Comparison of ENCODE assay signal across 22 cellular contexts in genomic region chr4:37884855-37885487, GRCh38. TPM values are rescaled to one million over a fixed set of nuclear protein-coding genes. Genes with fewer than 3 reads are reported as not detected.
A peak's percentile ranks its signal among the peaks of the same experiment; 100 is the strongest.
DNase-seq lines count a peak whose midpoint lies in the region; ATAC-seq, FAIRE-seq and TF ChIP-seq lines count a peak whose summit lies in the region.
"Had no signal": no experiment of that assay in that cellular context is flagged by ENCODE, and none has a peak within 500 bp of the region (broad histone marks: within the 10 kb centered on the region; RNA-seq: fewer than 3 reads in every experiment).

No MANE protein-coding gene starts in this region.

- no peak overlapping the region for H2AFZ ChIP-seq in K562 (ENCODE audit: low read depth, low read length)
- H2AFZ ChIP-seq: hepatocyte had no signal

- H3K4me1 Mint-ChIP-seq in activated CD4-positive, alpha-beta T cell treated with anti-CD3 and anti-CD28 coated beads for 36 hours, result peaks cover 5% of the 10 kb centered on the region

- no peak for DNase-seq in activated CD4-positive, alpha-beta T cell treated with anti-CD3 and anti-CD28 coated beads for 36 hours
- DNase-seq in activated CD4-positive, alpha-beta T cell treated with anti-CD3 and anti-CD28 coated beads for 48 hours, result no peak
- DNase-seq in K562 (ENCODE audit: extremely low read depth in 1 of 4, low spot score in 3 of 4) (no peak), right cardiac atrium (no peak), thoracic aorta (ENCODE audit: low spot score) (no peak), breast epithelium (ENCODE audit: low spot score in 2 of 2) (no peak), adrenal gland (no peak), NCI-H1048 (lab: John Stamatoyannopoulos, UW) (no peak)
- DNase-seq: activated CD4-positive, CD25-positive, alpha-beta regulatory T cell; dermis blood vessel endothelial cell; DMS79; H9; lower lobe of right lung; NCI-H1417; occipital lobe had no signal

- FAIRE-seq in K562 (lab: Jason Lieb, UNC), result no peak
- FAIRE-seq: HTR-8/SVneo had no signal

- no peaks in the 10 kb centered on the region for H3K9me3 ChIP-seq in K562 (replicated peaks; ENCODE audit: control insufficient read depth, insufficient read depth, low read depth, low read length)
- H3K9me3 ChIP-seq in right cardiac atrium (ENCODE audit: control insufficient read depth, low read length), result no peaks in the 10 kb centered on the region
- no peaks in the 10 kb centered on the region for H3K9me3 ChIP-seq in thoracic aorta
- no peaks in the 10 kb centered on the region for H3K9me3 ChIP-seq in breast epithelium
- no peaks in the 10 kb centered on the region for H3K9me3 ChIP-seq in adrenal gland (replicated peaks in 1 of 3)
- H3K9me3 ChIP-seq: lower lobe of right lung had no signal

- H3K4me3 ChIP-seq in K562, result no peak overlapping the region
- H3K4me3 ChIP-seq in right cardiac atrium (ENCODE audit: low read length), result no peak overlapping the region
- peak overlapping the region; percentile 50 for H3K4me3 ChIP-seq in thoracic aorta
- no peak overlapping the region for H3K4me3 ChIP-seq in breast epithelium
- H3K4me3 ChIP-seq in adrenal gland, result no peak overlapping the region
- H3K4me3 ChIP-seq: hepatocyte, lower lobe of right lung, SK-N-MC had no signal

- TF ChIP-seq CTCF in K562 (IDR thresholded peaks at IDR 0.05 in 2 of 3, conservative IDR thresholded peaks at IDR 0.05 in 1 of 3; ENCODE audit: insufficient read depth in 2 of 3, low read depth in 1 of 3, low read length in 3 of 3), result no peak
- TF ChIP-seq CTCF in thoracic aorta (IDR thresholded peaks at IDR 0.05), result peak; percentile 16
- no peak for TF ChIP-seq CTCF in breast epithelium (IDR thresholded peaks at IDR 0.05)
- TF ChIP-seq CTCF in adrenal gland (IDR thresholded peaks at IDR 0.05), result no peak

- H3K27me3 ChIP-seq in K562 (ENCODE audit: control insufficient read depth in 2 of 2, insufficient read depth in 2 of 2, low read length in 2 of 2), result peaks cover 2 to 12% of the 10 kb centered on the region in 2 experiments; a peak in 2 of 5 replicates
- H3K27me3 ChIP-seq in right cardiac atrium (ENCODE audit: control insufficient read depth, insufficient read depth), result no peaks in the 10 kb centered on the region
- H3K27me3 ChIP-seq in thoracic aorta (replicated peaks; ENCODE audit: insufficient read depth), result no peaks in the 10 kb centered on the region
- no peaks in the 10 kb centered on the region for H3K27me3 ChIP-seq in breast epithelium
- no peaks in the 10 kb centered on the region for H3K27me3 ChIP-seq in adrenal gland
- H3K27me3 ChIP-seq: brain microvascular endothelial cell had no signal

- CTCF ChIA-PET in activated CD4-positive, alpha-beta T cell treated with anti-CD3 and anti-CD28 coated beads for 36 hours (lab: Charles Lee), result interaction anchor here (0.6 to 0.9 kb wide), 2 partner anchors 14 to 75 kb away, joined by 3 read pairs; no protein-coding TSS in a partner anchor
- CTCF ChIA-PET in K562 (lab: Yijun Ruan, JAX; ENCODE audit: low intra/inter-chr PET ratio), result no interaction called here

- intact Hi-C loops in activated CD4-positive, alpha-beta T cell treated with anti-CD3 and anti-CD28 coated beads for 36 hours (cut with DNase I, micrococcal nuclease), result no loop called here
- intact Hi-C loops in K562 (cut with micrococcal nuclease), result no loop called here
- intact Hi-C loops in right cardiac atrium (cut with DNase I), result loop anchor here in 1 of 4 donors (10.0 kb wide), 1 partner anchor 60 kb away; the partner anchor contains the start of gene PGM2
- intact Hi-C loops in breast epithelium (cut with DNase I; ENCODE audit: low total_unique reads), result no loop called here
- intact Hi-C loops in adrenal gland (cut with DNase I), result no loop called here

- H3K79me2 ChIP-seq in K562 (ENCODE audit: control insufficient read depth, insufficient read depth, low read length), result no peaks in the 10 kb centered on the region
- H3K79me2 ChIP-seq: hepatocyte had no signal

- in situ Hi-C loops in K562 (cut with MboI), result no loop called here

- TF ChIP-seq POLR2A in K562 (conservative IDR thresholded peaks at IDR 0.05), result no peak
- TF ChIP-seq POLR2A in breast epithelium (IDR thresholded peaks at IDR 0.05), result no peak
- TF ChIP-seq POLR2A in adrenal gland (IDR thresholded peaks at IDR 0.05), result no peak

- WGBS in K562 (ENCODE audit: insufficient coverage, low coverage, missing lambda C conversion rate), result 8% methylated on average over 3 of the region's 3 CpGs
- 68% methylated on average over 3 of the region's 3 CpGs for WGBS in right cardiac atrium
- 60 to 73% (median 71%) methylated on average over 3 of the region's 3 CpGs for WGBS in adrenal gland, 4 donors

- no peak for TF ChIP-seq RAD21 in K562 (CRISPR knock-in tag; conservative IDR thresholded peaks at IDR 0.05 in 1 of 2, IDR thresholded peaks at IDR 0.05 in 1 of 2)

- no peaks in the 10 kb centered on the region for H3K9me1 ChIP-seq in K562 (ENCODE audit: control insufficient read depth, insufficient read depth, low read length)

- no peak for TF ChIP-seq EP300 in K562 (IDR thresholded peaks at IDR 0.05; ENCODE audit: low read length)

- H3K27me3 Mint-ChIP-seq in activated CD4-positive, alpha-beta T cell treated with anti-CD3 and anti-CD28 coated beads for 36 hours, result peaks cover 8% of the 10 kb centered on the region

- H3K36me3 ChIP-seq in K562 (ENCODE audit: control insufficient read depth, insufficient read depth, low read length) (no peaks in the 10 kb centered on the region), thoracic aorta (no peaks in the 10 kb centered on the region), breast epithelium (no peaks in the 10 kb centered on the region), adrenal gland (replicated peaks in 1 of 2) (no peaks in the 10 kb centered on the region)
- H3K36me3 ChIP-seq: brain microvascular endothelial cell, lower lobe of right lung had no signal

- H3K27ac Mint-ChIP-seq in activated CD4-positive, alpha-beta T cell treated with anti-CD3 and anti-CD28 coated beads for 36 hours, result no peak overlapping the region
- H3K27ac Mint-ChIP-seq: activated naive CD8-positive, alpha-beta T cell; H9; stimulated activated naive CD8-positive, alpha-beta T cell treated with anti-CD3 and anti-CD28 coated beads, Interleukin-15, Interleukin-2, amounts not matched to agents 100 ng/mL and 50 ng/mL, for 24 hours had no signal

- H3K9me3 Mint-ChIP-seq in activated CD4-positive, alpha-beta T cell treated with anti-CD3 and anti-CD28 coated beads for 36 hours (ENCODE audit: low read depth), result no peaks in the 10 kb centered on the region
- H3K9me3 Mint-ChIP-seq: H9; stimulated activated naive CD8-positive, alpha-beta T cell treated with anti-CD3 and anti-CD28 coated beads, Interleukin-15, Interleukin-2, amounts not matched to agents 100 ng/mL and 50 ng/mL, for 24 hours had no signal

- no peak overlapping the region for H3K4me3 Mint-ChIP-seq in activated CD4-positive, alpha-beta T cell treated with anti-CD3 and anti-CD28 coated beads for 36 hours
- H3K4me3 Mint-ChIP-seq: activated naive CD8-positive, alpha-beta T cell; H9; stimulated activated naive CD8-positive, alpha-beta T cell treated with anti-CD3 and anti-CD28 coated beads, Interleukin-15, Interleukin-2, amounts not matched to agents 100 ng/mL and 50 ng/mL, for 24 hours had no signal

- H3K36me3 Mint-ChIP-seq in activated CD4-positive, alpha-beta T cell treated with anti-CD3 and anti-CD28 coated beads for 36 hours (ENCODE audit: low read depth), result no peaks in the 10 kb centered on the region
- H3K36me3 Mint-ChIP-seq: activated naive CD8-positive, alpha-beta T cell had no signal

- H3K9ac ChIP-seq in K562 (ENCODE audit: insufficient read depth in 1 of 2, low read depth in 2 of 2, low read length in 2 of 2), result no peak overlapping the region

- H3K4me2 ChIP-seq in K562 (ENCODE audit: insufficient read depth, low read length), result no peak overlapping the region
- H3K4me2 ChIP-seq: hepatocyte had no signal

- peak; percentile 36 for ATAC-seq in activated CD4-positive, alpha-beta T cell treated with anti-CD3 and anti-CD28 coated beads for 36 hours
- ATAC-seq in K562 (no peak), right cardiac atrium (peak; percentile 62 to 72), thoracic aorta (ENCODE audit: insufficient number of reproducible peaks, low FRiP score, low read depth) (peak; percentile 26)
- ATAC-seq: Panc1 had no signal

- no TSS peak for BruUV-seq in K562 (replicated peaks; lab: Mats Ljungman, UMichigan)

- POLR2A ChIA-PET in activated CD4-positive, alpha-beta T cell treated with anti-CD3 and anti-CD28 coated beads for 36 hours (lab: Charles Lee), result no interaction called here
- POLR2A ChIA-PET in K562 (lab: Yijun Ruan, JAX), result no interaction called here

- peaks cover 0 to 2% of the 10 kb centered on the region in 2 experiments; a peak in 3 of 5 replicates for H3K4me1 ChIP-seq in K562 (replicated peaks in 1 of 2; ENCODE audit: control insufficient read depth in 2 of 2, insufficient read depth in 2 of 2, low read length in 2 of 2)
- no peaks in the 10 kb centered on the region for H3K4me1 ChIP-seq in right cardiac atrium (ENCODE audit: control insufficient read depth, insufficient read depth, low read length)
- H3K4me1 ChIP-seq in thoracic aorta (ENCODE audit: control insufficient read depth in 1 of 2, low read depth in 2 of 2), result peaks cover 14 to 31% of the 10 kb centered on the region in 2 donors
- no peaks in the 10 kb centered on the region for H3K4me1 ChIP-seq in breast epithelium
- H3K4me1 ChIP-seq in adrenal gland (replicated peaks in 1 of 2), result peaks cover 0 to 10% of the 10 kb centered on the region in 2 donors

- no peaks in the 10 kb centered on the region for H4K20me1 ChIP-seq in K562 (replicated peaks; ENCODE audit: control insufficient read depth, insufficient read depth, low read length)

- H3K27ac ChIP-seq in K562 (ENCODE audit: extremely low read depth, low read depth, low read length) (no peak overlapping the region), right cardiac atrium (ENCODE audit: low read length) (peak overlapping the region; percentile 97), thoracic aorta (peak overlapping the region; percentile 74 to 81), breast epithelium (no peak overlapping the region), adrenal gland (peak overlapping the region in 2 of 5 donors; percentile 0 to 21)
- H3K27ac ChIP-seq: brain microvascular endothelial cell, hepatocyte, lower lobe of right lung, SK-N-MC had no signal

RNA-seq across cellular contexts. Expression of gene TBC1D1, which starts 5.9 kb away (rescaled TPM):
- total RNA-seq in activated CD4-positive, alpha-beta T cell treated with anti-CD3 and anti-CD28 coated beads for 36 hours, result 10 to 100 TPM; 60.8 to 71.8 TPM
- 5.8 and 11.4 TPM in 2 replicates for total RNA-seq in K562 (2011; cell fraction: chromatin; rRNA removed; ENCODE audit: low replicate concordance)
- 3.0 and 4.2 TPM in 2 replicates for total RNA-seq in K562 (2011; cell fraction: nucleolus; rRNA removed)
- 5.2 and 6.4 TPM in 2 replicates for total RNA-seq in K562 (2011; cell fraction: nucleoplasm; rRNA removed)
- total RNA-seq in K562 (2014; rRNA removed) (11.7 and 13.7 TPM in 2 replicates), K562 (2014; rRNA removed; fragmentation: Illumina TruSeq; extraction: Trizol) (8.8 and 10.6 TPM in 2 replicates), K562 (2015; rRNA removed; fragmentation: Illumina TruSeq; extraction: Trizol) (7.1 and 7.2 TPM in 2 replicates), K562 (2021) (10.2 and 11.1 TPM in 2 replicates), right cardiac atrium (100 to 1,000 TPM; 114 to 134 (median 118) TPM), thoracic aorta (100 to 1,000 TPM; 152 to 206 TPM), breast epithelium (10 to 100 TPM; 55.2 to 80.9 (median 63.9) TPM), adrenal gland (10 to 100 TPM; 16.3 to 77.3 (median 27.7) TPM)
- polyA plus RNA-seq in K562 (2011; rRNA removed) (14.2 and 29.3 TPM in 2 replicates), K562 (2014; fragmentation: Illumina TruSeq; extraction: Trizol) (8.7 and 9.0 TPM in 2 replicates), K562 (2014; fragmentation: Nextera tagmentation; extraction: Ambion mirVana) (1 to 10 TPM in 1 of 2 experiments, under 1 TPM in 1; 0.59 to 1.1 TPM), K562 (2014; rRNA removed) (11.4 and 12.0 TPM in 2 replicates), right cardiac atrium (86.7 TPM), adrenal gland (10 to 100 TPM; 17.8 to 25.8 (median 23.1) TPM)
- 14.8 and 29.8 TPM in 2 replicates for polyA plus RNA-seq in K562 (2011; cell fraction: cytosol; rRNA removed)
- polyA plus RNA-seq in K562 (2011; cell fraction: nucleus; rRNA removed), result 8.4 and 17.4 TPM in 2 replicates
- polyA plus RNA-seq in K562 (2012), result 8.0 and 9.7 TPM in 2 replicates
- 20.7 and 34.1 TPM in 2 replicates for polyA minus RNA-seq in K562 (2011; rRNA and poly(A)+ RNA removed)
- polyA minus RNA-seq in K562 (2011; cell fraction: cytosol; rRNA and poly(A)+ RNA removed), result 16.0 and 26.5 TPM in 2 replicates
- polyA minus RNA-seq in K562 (2011; cell fraction: nucleus; rRNA and poly(A)+ RNA removed), result 7.3 and 19.0 TPM in 2 replicates

RNA-seq across cellular contexts. Expression of gene PGM2, which starts 58.5 kb away (rescaled TPM):
- total RNA-seq in activated CD4-positive, alpha-beta T cell treated with anti-CD3 and anti-CD28 coated beads for 36 hours, result 10 to 100 TPM; 54.1 to 60.1 TPM
- total RNA-seq in K562 (2011; cell fraction: chromatin; rRNA removed; ENCODE audit: low replicate concordance), result 21.8 and 47.3 TPM in 2 replicates
- 11.5 and 13.4 TPM in 2 replicates for total RNA-seq in K562 (2011; cell fraction: nucleolus; rRNA removed)
- 18.6 and 19.6 TPM in 2 replicates for total RNA-seq in K562 (2011; cell fraction: nucleoplasm; rRNA removed)
- 35.5 and 39.3 TPM in 2 replicates for total RNA-seq in K562 (2014; rRNA removed)
- total RNA-seq in K562 (2014; rRNA removed; fragmentation: Illumina TruSeq; extraction: Trizol), result 59.8 and 68.3 TPM in 2 replicates
- 49.8 and 51.4 TPM in 2 replicates for total RNA-seq in K562 (2015; rRNA removed; fragmentation: Illumina TruSeq; extraction: Trizol)
- 57.3 and 58.1 TPM in 2 replicates for total RNA-seq in K562 (2021)
- 57.8 and 77.3 TPM in 2 replicates for polyA plus RNA-seq in K562 (2011; rRNA removed)
- 20.7 and 35.0 TPM in 2 replicates for polyA plus RNA-seq in K562 (2011; cell fraction: cytosol; rRNA removed)
- 45.8 and 87.6 TPM in 2 replicates for polyA plus RNA-seq in K562 (2011; cell fraction: nucleus; rRNA removed)
- 29.2 and 31.5 TPM in 2 replicates for polyA plus RNA-seq in K562 (2012)
- 45.6 and 52.9 TPM in 2 replicates for polyA plus RNA-seq in K562 (2014; fragmentation: Illumina TruSeq; extraction: Trizol)
- polyA plus RNA-seq in K562 (2014; fragmentation: Nextera tagmentation; extraction: Ambion mirVana), result 10 to 100 TPM; 15.2 to 27.1 TPM
- 44.9 and 47.8 TPM in 2 replicates for polyA plus RNA-seq in K562 (2014; rRNA removed)
- polyA minus RNA-seq in K562 (2011; rRNA and poly(A)+ RNA removed), result 53.9 and 55.3 TPM in 2 replicates
- polyA minus RNA-seq in K562 (2011; cell fraction: cytosol; rRNA and poly(A)+ RNA removed), result 20.0 and 30.2 TPM in 2 replicates
- polyA minus RNA-seq in K562 (2011; cell fraction: nucleus; rRNA and poly(A)+ RNA removed), result 18.6 and 32.1 TPM in 2 replicates
- total RNA-seq in right cardiac atrium, result 10 to 100 TPM in 2 of 4 donors, 1 to 10 TPM in 2; 8.9 to 14.7 (median 10.7) TPM
- polyA plus RNA-seq in right cardiac atrium, result 4.3 TPM
- 10 to 100 TPM; 22.9 to 29.1 TPM for total RNA-seq in thoracic aorta
- total RNA-seq in breast epithelium, result 10 to 100 TPM; 11.0 to 26.2 (median 21.3) TPM
- 10 to 100 TPM; 13.3 to 59.2 (median 36.7) TPM for total RNA-seq in adrenal gland
- 10 to 100 TPM in 1 of 3 donors, 1 to 10 TPM in 2; 6.8 to 26.5 (median 7.4) TPM for polyA plus RNA-seq in adrenal gland

Comparison
In these comparisons a context has a peak if more than half of its experiments do, and no peak if none do; other contexts are left out.
1. H3K27ac ChIP-seq: peak in right cardiac atrium (single experiment) and thoracic aorta (2 of 2); none in K562 (single experiment) and breast epithelium (0 of 2).